In the genomic region with DNA sequence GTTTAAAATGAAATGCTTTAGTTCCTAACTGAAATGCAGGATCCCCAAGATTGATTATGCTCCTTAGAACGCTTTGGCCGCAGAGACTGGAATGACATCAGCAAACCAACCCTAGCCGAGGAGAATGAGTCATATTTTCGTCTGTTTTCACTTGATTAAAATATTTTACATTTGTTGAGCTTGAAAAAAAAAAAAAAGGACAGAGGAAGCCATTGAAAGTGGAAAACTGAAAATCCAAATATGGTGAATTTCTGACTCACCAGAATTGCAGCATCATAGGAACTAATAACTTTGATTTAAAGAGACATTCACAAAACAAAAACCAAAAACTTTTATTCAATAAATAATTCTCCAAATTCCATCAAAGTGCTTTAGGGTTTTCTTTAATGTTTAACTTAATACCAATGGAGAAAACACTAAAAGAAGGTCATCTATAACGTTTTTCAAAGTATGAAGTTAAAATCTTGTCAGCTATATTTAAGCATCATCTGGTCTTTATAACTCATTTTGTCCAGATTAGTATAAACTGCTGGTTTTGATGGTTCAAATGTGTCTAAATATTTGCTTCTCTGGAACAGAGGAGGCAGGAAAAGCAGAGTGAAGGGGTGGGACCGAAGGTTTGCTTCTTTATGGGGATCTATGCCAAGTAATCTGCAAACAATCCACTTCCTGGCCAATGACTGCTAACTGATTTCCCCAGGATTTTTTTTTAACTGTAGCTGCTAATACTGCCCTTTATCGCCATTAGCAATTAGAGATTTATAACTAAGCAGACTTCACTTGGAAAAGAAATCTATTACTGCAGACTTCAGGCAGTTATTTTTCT, we compare ENCODE assay signal across 8 cellular contexts. TPM values are rescaled to one million over a fixed set of nuclear protein-coding genes. Genes with fewer than 3 reads are reported as not detected.
A peak's percentile ranks its signal among the peaks of the same experiment; 100 is the strongest.
DNase-seq lines count a peak whose midpoint lies in the region; ATAC-seq and TF ChIP-seq lines count a peak whose summit lies in the region.

No MANE protein-coding gene starts in this region.

- no peaks in the 10 kb centered on the region for H3K27me3 Mint-ChIP-seq in activated naive CD4-positive, alpha-beta T cell treated with anti-CD3 and anti-CD28 coated beads for 36 hours (ENCODE audit: low read depth)
- H3K27me3 Mint-ChIP-seq in stimulated activated naive B cell treated with anti-CD40 and anti-IgM and Interleukin-4, amounts not matched to agents 10 μg/mL and 1 μg/mL and 100 μg/mL, for 72 hours = no peaks in the 10 kb centered on the region

- no peaks in the 10 kb centered on the region for H3K9me3 ChIP-seq in ascending aorta
- H3K9me3 ChIP-seq in transverse colon = no peaks in the 10 kb centered on the region

- no peak for TF ChIP-seq EP300 in transverse colon (IDR thresholded peaks at IDR 0.05; ENCODE audit: low read depth)

- peak; percentile 23 for DNase-seq in activated naive CD4-positive, alpha-beta T cell treated with anti-CD3 and anti-CD28 coated beads for 36 hours
- no peak for DNase-seq in activated naive CD4-positive, alpha-beta T cell treated with anti-CD3 and anti-CD28 coated beads, Interleukin-2, amount 50 U/mL, for 16 hours
- peak in 1 of 2 donors; percentile 86 for DNase-seq in ascending aorta (ENCODE audit: low spot score in 2 of 2)
- peak; percentile 21 to 37 for DNase-seq in left colon
- peak; percentile 33 for DNase-seq in transverse colon
- no peak for DNase-seq in NCI-H1417 treated with DMSO at 0.1 percent for 48 hours (lab: John Stamatoyannopoulos, UW)
- DNase-seq in stimulated activated naive B cell treated with anti-CD40 and anti-IgM and Interleukin-4, amounts not matched to agents 10 μg/mL and 1 μg/mL and 100 μg/mL, for 72 hours = no peak
- DNase-seq in NCI-H2171 treated with DMSO at 0.1 percent for 48 hours (lab: John Stamatoyannopoulos, UW) = no peak

- H3K4me3 Mint-ChIP-seq in activated naive CD4-positive, alpha-beta T cell treated with anti-CD3 and anti-CD28 coated beads for 36 hours = no peak overlapping the region
- H3K4me3 Mint-ChIP-seq in stimulated activated naive B cell treated with anti-CD40 and anti-IgM and Interleukin-4, amounts not matched to agents 10 μg/mL and 1 μg/mL and 100 μg/mL, for 72 hours = no peak overlapping the region

- H3K36me3 ChIP-seq in ascending aorta (no peaks in the 10 kb centered on the region), transverse colon (no peaks in the 10 kb centered on the region)

- H3K9me3 Mint-ChIP-seq in activated naive CD4-positive, alpha-beta T cell treated with anti-CD3 and anti-CD28 coated beads for 36 hours = no peaks in the 10 kb centered on the region
- H3K9me3 Mint-ChIP-seq in stimulated activated naive B cell treated with anti-CD40 and anti-IgM and Interleukin-4, amounts not matched to agents 10 μg/mL and 1 μg/mL and 100 μg/mL, for 72 hours = no peaks in the 10 kb centered on the region

- peaks cover 19% of the 10 kb centered on the region for H3K4me1 Mint-ChIP-seq in activated naive CD4-positive, alpha-beta T cell treated with anti-CD3 and anti-CD28 coated beads for 36 hours (ENCODE audit: low read depth)
- H3K4me1 Mint-ChIP-seq in stimulated activated naive B cell treated with anti-CD40 and anti-IgM and Interleukin-4, amounts not matched to agents 10 μg/mL and 1 μg/mL and 100 μg/mL, for 72 hours = no peaks in the 10 kb centered on the region

- TF ChIP-seq CTCF in ascending aorta (IDR thresholded peaks at IDR 0.05) (no peak), transverse colon (IDR thresholded peaks at IDR 0.05) (no peak)

- no peak for TF ChIP-seq POLR2A in transverse colon (IDR thresholded peaks at IDR 0.05)

- H3K27ac Mint-ChIP-seq in activated naive CD4-positive, alpha-beta T cell treated with anti-CD3 and anti-CD28 coated beads for 36 hours = no peak overlapping the region
- no peak overlapping the region for H3K27ac Mint-ChIP-seq in stimulated activated naive B cell treated with anti-CD40 and anti-IgM and Interleukin-4, amounts not matched to agents 10 μg/mL and 1 μg/mL and 100 μg/mL, for 72 hours

- H3K36me3 Mint-ChIP-seq in activated naive CD4-positive, alpha-beta T cell treated with anti-CD3 and anti-CD28 coated beads for 36 hours (ENCODE audit: low read depth) = no peaks in the 10 kb centered on the region
- no peaks in the 10 kb centered on the region for H3K36me3 Mint-ChIP-seq in stimulated activated naive B cell treated with anti-CD40 and anti-IgM and Interleukin-4, amounts not matched to agents 10 μg/mL and 1 μg/mL and 100 μg/mL, for 72 hours

- in situ Hi-C loops in transverse colon (cut with MboI; ENCODE audit: low pct_ligation_motif_present in 1 of 4, low pct_unique_long_range_greater_than_20kb in 1 of 4, low sequenced_read_pairs in 3 of 4) = no loop called here

- WGBS in transverse colon (ENCODE audit: low coverage in 1 of 2), 2 donors = 32 to 40% methylated on average over 6 to 7 of the region's 7 CpGs

- peak overlapping the region; percentile 81 to 89 for H3K27ac ChIP-seq in ascending aorta
- peak overlapping the region; percentile 73 to 82 (median 78) for H3K27ac ChIP-seq in transverse colon

- CTCF ChIA-PET in activated naive CD4-positive, alpha-beta T cell treated with anti-CD3 and anti-CD28 coated beads for 36 hours (lab: Charles Lee) = interaction anchor here (1.0 kb wide), 1 partner anchor 65 kb away, joined by 3 read pairs; no protein-coding TSS in a partner anchor

- H3K27me3 ChIP-seq in ascending aorta (no peaks in the 10 kb centered on the region), transverse colon (no peaks in the 10 kb centered on the region)

- intact Hi-C loops in activated naive CD4-positive, alpha-beta T cell treated with anti-CD3 and anti-CD28 coated beads for 36 hours (cut with micrococcal nuclease) = loop anchor here (1.0 kb wide), 1 partner anchor 232 kb away; no protein-coding TSS in a partner anchor
- intact Hi-C loops in ascending aorta (cut with DNase I) = loop anchor here (2.0 to 10.0 kb wide), 3 partner anchors 32 to 1674 kb away; a partner anchor contains a TSS
- intact Hi-C loops in left colon (cut with DNase I, micrococcal nuclease) = no loop called here
- intact Hi-C loops in transverse colon (cut with DNase I; ENCODE audit: low total_unique reads) = no loop called here

- ATAC-seq in left colon = no peak
- no peak for ATAC-seq in stimulated activated naive B cell treated with anti-CD40 and anti-IgM and Interleukin-4, amounts not matched to agents 10 μg/mL and 1 μg/mL and 100 μg/mL, for 72 hours (replicated peaks)

- H3K4me1 ChIP-seq in ascending aorta = peaks cover 0 to 21% of the 10 kb centered on the region in 2 donors
- H3K4me1 ChIP-seq in transverse colon = peaks cover 0 to 13% (median 5%) of the 10 kb centered on the region in 4 donors

- H3K4me3 ChIP-seq in ascending aorta (peak overlapping the region; percentile 35 to 50), transverse colon (no peak overlapping the region)

RNA-seq across cellular contexts. Expression of a gene that starts 30.9 kb away (rescaled TPM):
- total RNA-seq in activated naive CD4-positive, alpha-beta T cell treated with anti-CD3 and anti-CD28 coated beads for 36 hours = 1 to 10 TPM; 3.1 to 4.7 TPM
- total RNA-seq in ascending aorta (64.2 TPM), left colon (10 to 100 TPM in 1 of 2 donors, 1 to 10 TPM in 1; 8.0 to 21.5 TPM), transverse colon (10 to 100 TPM; 16.1 to 62.8 (median 33.1) TPM)

Comparison
In these comparisons a context has a peak if more than half of its experiments do, and no peak if none do; other contexts are left out.
1. DNase-seq: peak in activated naive CD4-positive, alpha-beta T cell treated with anti-CD3 and anti-CD28 coated beads for 36 hours (single experiment), left colon (2 of 2) and transverse colon (single experiment); none in activated naive CD4-positive, alpha-beta T cell treated with anti-CD3 and anti-CD28 coated beads, Interleukin-2, amount 50 U/mL, for 16 hours (single experiment), NCI-H1417 treated with DMSO at 0.1 percent for 48 hours (single experiment), stimulated activated naive B cell treated with anti-CD40 and anti-IgM and Interleukin-4, amounts not matched to agents 10 μg/mL and 1 μg/mL and 100 μg/mL, for 72 hours (single experiment) and NCI-H2171 treated with DMSO at 0.1 percent for 48 hours (single experiment).
2. H3K4me3 ChIP-seq: peak in ascending aorta (2 of 2); none in transverse colon (0 of 4).
3. intact Hi-C loops: an anchor here in activated naive CD4-positive, alpha-beta T cell treated with anti-CD3 and anti-CD28 coated beads for 36 hours (1.0 kb wide) and ascending aorta (2.0 to 10.0 kb wide); none called in left colon and transverse colon.